12 cellular contexts compared by ENCODE assay signal in genomic region chr19:34787059-34787824, GRCh38. TPM values are rescaled to one million over a fixed set of nuclear protein-coding genes. Genes with fewer than 3 reads are reported as not detected.
A peak's percentile ranks its signal among the peaks of the same experiment; 100 is the strongest.
DNase-seq lines count a peak whose midpoint lies in the region; ATAC-seq, FAIRE-seq and TF ChIP-seq lines count a peak whose summit lies in the region.
"Had no signal": no experiment of that assay in that cellular context is flagged by ENCODE, and none has a peak within 500 bp of the region (broad histone marks: within the 10 kb centered on the region; RNA-seq: fewer than 3 reads in every experiment).

No MANE protein-coding gene starts in this region.

- intact Hi-C loops in HepG2 (cut with micrococcal nuclease; ENCODE audit: unreplicated experiment) = no loop called here
- intact Hi-C loops in right lobe of liver (cut with DNase I) = no loop called here
- intact Hi-C loops in left ventricle myocardium superior (cut with micrococcal nuclease) = no loop called here

- DNase-seq in HepG2 (ENCODE audit: low spot score) = no peak
- DNase-seq in right lobe of liver = no peak
- DNase-seq in left ventricle myocardium superior = no peak
- DNase-seq in RWPE1 (ENCODE audit: low spot score) = no peak
- DNase-seq in RKO (ENCODE audit: low spot score) = no peak
- no peak for DNase-seq in NCI-H1930 (lab: John Stamatoyannopoulos, UW)
- DNase-seq: DMS79, H7, IMR-90 had no signal

- no peaks in the 10 kb centered on the region for H3K4me1 ChIP-seq in HepG2 (ENCODE audit: insufficient read depth, low read length)
- H3K4me1 ChIP-seq in right lobe of liver = no peaks in the 10 kb centered on the region
- H3K4me1 ChIP-seq in HEK293 (ENCODE audit: control insufficient read depth, insufficient read depth, low read length) = no peaks in the 10 kb centered on the region

- H3K4me3 ChIP-seq in HepG2 (replicated peaks in 1 of 3; ENCODE audit: insufficient read depth in 1 of 3, low read depth in 2 of 3, low read length in 3 of 3) (no peak overlapping the region), right lobe of liver (no peak overlapping the region), HEK293 (ENCODE audit: low read depth, low read length) (no peak overlapping the region)
- H3K4me3 ChIP-seq: GM12878, GM23338 had no signal

- H3K27me3 ChIP-seq in HepG2 (ENCODE audit: control insufficient read depth in 1 of 2, insufficient read depth in 2 of 2, low read length in 2 of 2) (peaks cover 0 to 4% of the 10 kb centered on the region in 2 experiments; a peak in 1 of 5 replicates), right lobe of liver (no peaks in the 10 kb centered on the region)

- no peak for TF ChIP-seq RAD21 in HepG2 (CRISPR knock-in tag; IDR thresholded peaks at IDR 0.05)

- no TSS peak for BruUV-seq in HepG2 (replicated peaks; lab: Mats Ljungman, UMichigan)

- TF ChIP-seq EP300 in HepG2 (IDR thresholded peaks at IDR 0.05; ENCODE audit: low read depth in 2 of 2, low read length in 2 of 2) (no peak), HepG2 (CRISPR knock-in tag; IDR thresholded peaks at IDR 0.05; ENCODE audit: borderline replicate concordance) (no peak)

- H3K4me2 ChIP-seq in HepG2 (ENCODE audit: low read depth, low read length) = no peak overlapping the region
- H3K4me2 ChIP-seq: GM23338 had no signal

- H3K27ac ChIP-seq in HepG2 (ENCODE audit: extremely low read length, insufficient read depth, low read length) (no peak overlapping the region), right lobe of liver (no peak overlapping the region), HEK293 (ENCODE audit: extremely low read depth, low read depth, low read length) (no peak overlapping the region), RWPE1 (no peak overlapping the region)

- no peak overlapping the region for H3K9ac ChIP-seq in HepG2 (ENCODE audit: insufficient read depth, low read depth, low read length)

- H4K20me1 ChIP-seq in HepG2 (ENCODE audit: insufficient read depth, low read length) = no peaks in the 10 kb centered on the region

- ATAC-seq in HepG2 (no peak), right lobe of liver (no peak), left ventricle myocardium superior (peak; percentile 83)
- ATAC-seq: GM12878, GM23338 had no signal

- H2AFZ ChIP-seq in HepG2 (ENCODE audit: low read length) = no peak overlapping the region
- H2AFZ ChIP-seq: GM23338 had no signal

- TF ChIP-seq POLR2A in HepG2 (IDR thresholded peaks at IDR 0.05; ENCODE audit: insufficient read depth in 1 of 2, low read depth in 2 of 2, low read length in 2 of 2) (no peak), right lobe of liver (IDR thresholded peaks at IDR 0.05) (no peak)

- TF ChIP-seq CTCF in HepG2 (CRISPR knock-in tag; IDR thresholded peaks at IDR 0.05) = no peak
- no peak for TF ChIP-seq CTCF in right lobe of liver (IDR thresholded peaks at IDR 0.05)
- TF ChIP-seq CTCF in HEK293 (tag by site-specific recombination; IDR thresholded peaks at IDR 0.05) = no peak
- no peak for TF ChIP-seq CTCF in RWPE1 (conservative IDR thresholded peaks at IDR 0.05; ENCODE audit: low read depth)

- H3K9me3 ChIP-seq in HepG2 (ENCODE audit: low read length) (peaks cover 6% of the 10 kb centered on the region; the same call in 1 of the 2 replicates), right lobe of liver (no peaks in the 10 kb centered on the region), HEK293 (ENCODE audit: control insufficient read depth, insufficient read depth, low read depth, low read length) (peaks cover 13% of the 10 kb centered on the region)

- POLR2A ChIA-PET in HepG2 (lab: Yijun Ruan, JAX) (no interaction called here), HEK293 (lab: Yijun Ruan, JAX) (no interaction called here), RWPE1 (lab: Yijun Ruan, JAX; ENCODE audit: low non-redundant PET) (no interaction called here)

- no peak for FAIRE-seq in HepG2 (lab: Jason Lieb, UNC)
- FAIRE-seq: GM12878 had no signal

- in situ Hi-C loops in HepG2 (cut with HindIII; ENCODE audit: extremely low pct_ligation_motif_present, low pct_unique_long_range_greater_than_20kb) = loop anchor here (10.0 kb wide), 1 partner anchor 108 kb away; no protein-coding TSS in a partner anchor

- no peaks in the 10 kb centered on the region for H3K79me2 ChIP-seq in HepG2 (ENCODE audit: insufficient read depth, low read length)

- 30% methylated on average over 3 of the region's 3 CpGs for WGBS in HepG2 (ENCODE audit: low lambda C conversion rate)
- WGBS in right lobe of liver (ENCODE audit: insufficient coverage, low coverage, low lambda C conversion rate, missing lambda C conversion rate) = 40% methylated on average over 3 of the region's 3 CpGs

- CTCF ChIA-PET in HepG2 (lab: Yijun Ruan, JAX; ENCODE audit: low intra/inter-chr PET ratio, low total read pairs) = no interaction called here
- CTCF ChIA-PET in HEK293 (lab: Yijun Ruan, JAX) = no interaction called here
- CTCF ChIA-PET in RWPE1 (lab: Yijun Ruan, JAX) = no interaction called here

- H3K36me3 ChIP-seq in HepG2 (replicated peaks in 1 of 2; ENCODE audit: control insufficient read depth in 1 of 2, insufficient read depth in 2 of 2, low read length in 2 of 2) = no peaks in the 10 kb centered on the region
- no peaks in the 10 kb centered on the region for H3K36me3 ChIP-seq in right lobe of liver
- no peaks in the 10 kb centered on the region; a peak in 1 of 3 replicates for H3K36me3 ChIP-seq in HEK293 (ENCODE audit: control insufficient read depth in 2 of 2, insufficient read depth in 1 of 2, low read length in 2 of 2)

TF ChIP-seq in HepG2, 621 proteins besides CTCF, POLR2A, EP300 and RAD21:
- TF ChIP-seq SP4 (CRISPR knock-in tag; IDR thresholded peaks at IDR 0.05) (no peak), CREB1 (IDR thresholded peaks at IDR 0.05) (peak; percentile 79), CREB1 (CRISPR knock-in tag; IDR thresholded peaks at IDR 0.05) (no peak)

TF ChIP-seq in HEK293, 187 proteins besides CTCF, POLR2A, EP300 and RAD21 (continues in another document):
- no peak for TF ChIP-seq IKZF3 (tag by site-specific recombination; IDR thresholded peaks at IDR 0.05)

RNA-seq across cellular contexts. Expression of gene ZNF599, which starts 14.2 kb away (rescaled TPM):
- total RNA-seq in HepG2 (2016; rRNA removed; fragmentation: Illumina TruSeq; extraction: Trizol) (5.8 and 9.4 TPM in 2 replicates), right lobe of liver (1 to 10 TPM; 1.5 to 4.6 (median 2.3) TPM), left ventricle myocardium superior (3.4 TPM)
- total RNA-seq in HepG2 (2016; cell fraction: cytosol; rRNA removed; fragmentation: Illumina TruSeq; extraction: Trizol; ENCODE audit: low read depth) = 1.5 and 2.1 TPM in 2 replicates
- total RNA-seq in HepG2 (2016; cell fraction: insoluble cytoplasmic fraction; rRNA removed; fragmentation: Illumina TruSeq; extraction: Trizol) = 5.6 and 8.0 TPM in 2 replicates
- 4.0 and 5.1 TPM in 2 replicates for total RNA-seq in HepG2 (2016; cell fraction: membrane; rRNA removed; fragmentation: Illumina TruSeq; extraction: Trizol)
- total RNA-seq in HepG2 (2016; cell fraction: nucleus; rRNA removed; fragmentation: Illumina TruSeq; extraction: Trizol) = 5.7 and 6.2 TPM in 2 replicates
- 7.3 and 7.5 TPM in 2 replicates for polyA plus RNA-seq in HepG2 (2011; rRNA removed)
- 6.9 and 8.0 TPM in 2 replicates for polyA plus RNA-seq in HepG2 (2011; cell fraction: cytosol; rRNA removed)
- 8.6 and 12.5 TPM in 2 replicates for polyA plus RNA-seq in HepG2 (2011; cell fraction: nucleus; rRNA removed)
- polyA plus RNA-seq in HepG2 (2012) = 4.0 and 4.6 TPM in 2 replicates
- polyA plus RNA-seq in HepG2 (2016; cell fraction: cytosol; fragmentation: Illumina TruSeq; extraction: Trizol; ENCODE audit: low read depth) = 1.5 and 1.6 TPM in 2 replicates
- 8.0 and 8.4 TPM in 2 replicates for polyA plus RNA-seq in HepG2 (2016; cell fraction: insoluble cytoplasmic fraction; fragmentation: Illumina TruSeq; extraction: Trizol; ENCODE audit: low read depth)
- 2.9 and 3.0 TPM in 2 replicates for polyA plus RNA-seq in HepG2 (2016; cell fraction: membrane; fragmentation: Illumina TruSeq; extraction: Trizol; ENCODE audit: low read depth)
- 7.7 and 9.3 TPM in 2 replicates for polyA plus RNA-seq in HepG2 (2016; cell fraction: nucleus; fragmentation: Illumina TruSeq; extraction: Trizol; ENCODE audit: insufficient read depth, low read depth)
- 3.7 and 4.2 TPM in 2 replicates for polyA minus RNA-seq in HepG2 (2011; rRNA and poly(A)+ RNA removed; ENCODE audit: low replicate concordance)
- 2.5 and 3.1 TPM in 2 replicates for polyA minus RNA-seq in HepG2 (2011; cell fraction: cytosol; rRNA and poly(A)+ RNA removed)
- 7.2 and 8.8 TPM in 2 replicates for polyA minus RNA-seq in HepG2 (2011; cell fraction: nucleus; rRNA and poly(A)+ RNA removed)

RNA-seq across cellular contexts. Expression of gene ZNF181, which starts 53.2 kb away (rescaled TPM):
- 15.5 and 22.3 TPM in 2 replicates for total RNA-seq in HepG2 (2016; rRNA removed; fragmentation: Illumina TruSeq; extraction: Trizol)
- total RNA-seq in HepG2 (2016; cell fraction: cytosol; rRNA removed; fragmentation: Illumina TruSeq; extraction: Trizol; ENCODE audit: low read depth) = 0.97 and 1.6 TPM in 2 replicates
- total RNA-seq in HepG2 (2016; cell fraction: insoluble cytoplasmic fraction; rRNA removed; fragmentation: Illumina TruSeq; extraction: Trizol) = 15.1 and 24.5 TPM in 2 replicates
- total RNA-seq in HepG2 (2016; cell fraction: membrane; rRNA removed; fragmentation: Illumina TruSeq; extraction: Trizol) = 7.6 and 7.7 TPM in 2 replicates
- total RNA-seq in HepG2 (2016; cell fraction: nucleus; rRNA removed; fragmentation: Illumina TruSeq; extraction: Trizol) = 12.1 and 13.1 TPM in 2 replicates
- 9.0 and 10.6 TPM in 2 replicates for polyA plus RNA-seq in HepG2 (2011; rRNA removed)
- polyA plus RNA-seq in HepG2 (2011; cell fraction: cytosol; rRNA removed) = 5.5 and 7.0 TPM in 2 replicates
- polyA plus RNA-seq in HepG2 (2011; cell fraction: nucleus; rRNA removed) = 12.2 and 15.0 TPM in 2 replicates
- polyA plus RNA-seq in HepG2 (2012) = 6.8 and 6.9 TPM in 2 replicates
- polyA plus RNA-seq in HepG2 (2016; cell fraction: cytosol; fragmentation: Illumina TruSeq; extraction: Trizol; ENCODE audit: low read depth) = 0.44 and 0.68 TPM in 2 replicates
- polyA plus RNA-seq in HepG2 (2016; cell fraction: insoluble cytoplasmic fraction; fragmentation: Illumina TruSeq; extraction: Trizol; ENCODE audit: low read depth) = 12.3 and 15.9 TPM in 2 replicates
- 1.6 and 2.1 TPM in 2 replicates for polyA plus RNA-seq in HepG2 (2016; cell fraction: membrane; fragmentation: Illumina TruSeq; extraction: Trizol; ENCODE audit: low read depth)
- 17.4 and 17.8 TPM in 2 replicates for polyA plus RNA-seq in HepG2 (2016; cell fraction: nucleus; fragmentation: Illumina TruSeq; extraction: Trizol; ENCODE audit: insufficient read depth, low read depth)
- 2.1 and 3.9 TPM in 2 replicates for polyA minus RNA-seq in HepG2 (2011; rRNA and poly(A)+ RNA removed; ENCODE audit: low replicate concordance)
- 2.2 and 5.8 TPM in 2 replicates for polyA minus RNA-seq in HepG2 (2011; cell fraction: cytosol; rRNA and poly(A)+ RNA removed)
- 16.2 and 23.7 TPM in 2 replicates for polyA minus RNA-seq in HepG2 (2011; cell fraction: nucleus; rRNA and poly(A)+ RNA removed)
- 10 to 100 TPM in 1 of 6 experiments, 1 to 10 TPM in 5; 5.3 to 10.1 (median 8.0) TPM for total RNA-seq in right lobe of liver
- total RNA-seq in left ventricle myocardium superior = 21.6 TPM

Comparison
In these comparisons a context has a peak if more than half of its experiments do, and no peak if none do; other contexts are left out.
1. Of the 63 proteins assayed by ChIP-seq in both HepG2 and HEK293: peak only in HepG2: none; only in HEK293: ZNF513; in both: none; in neither: 62.